Comparison of ENCODE assay signal across 1 cellular context in genomic region chr2:236107536-236107935, GRCh38.
TF ChIP-seq lines count a peak whose summit lies in the region.

No MANE protein-coding gene starts in this region.

TF ChIP-seq in WTC11, 78 proteins besides CTCF, POLR2A, EP300 and RAD21 (continued from another document):
- TF ChIP-seq E2F5 (CRISPR knock-in tag; IDR thresholded peaks at IDR 0.05), result no peak
- TF ChIP-seq ZNF425 (CRISPR knock-in tag; conservative IDR thresholded peaks at IDR 0.05), result no peak
- TF ChIP-seq JUN (CRISPR knock-in tag; IDR thresholded peaks at IDR 0.05), result no peak
- no peak for TF ChIP-seq CREM (CRISPR knock-in tag; IDR thresholded peaks at IDR 0.05)
- TF ChIP-seq ELF4 (CRISPR knock-in tag; IDR thresholded peaks at IDR 0.05; ENCODE audit: low read depth), result no peak
- TF ChIP-seq ZNF219 (CRISPR knock-in tag; IDR thresholded peaks at IDR 0.05; ENCODE audit: borderline replicate concordance), result no peak
- no peak for TF ChIP-seq ATF1 (CRISPR knock-in tag; IDR thresholded peaks at IDR 0.05)
- no peak for TF ChIP-seq E2F1 (CRISPR knock-in tag; IDR thresholded peaks at IDR 0.05)
- no peak for TF ChIP-seq ERG (CRISPR knock-in tag; IDR thresholded peaks at IDR 0.05)
- no peak for TF ChIP-seq CDX4 (CRISPR knock-in tag; IDR thresholded peaks at IDR 0.05; ENCODE audit: borderline replicate concordance)
TF ChIP-seq in WTC11: peak in this region for 0.
